8 cellular contexts compared by ENCODE assay signal in the genomic region with DNA sequence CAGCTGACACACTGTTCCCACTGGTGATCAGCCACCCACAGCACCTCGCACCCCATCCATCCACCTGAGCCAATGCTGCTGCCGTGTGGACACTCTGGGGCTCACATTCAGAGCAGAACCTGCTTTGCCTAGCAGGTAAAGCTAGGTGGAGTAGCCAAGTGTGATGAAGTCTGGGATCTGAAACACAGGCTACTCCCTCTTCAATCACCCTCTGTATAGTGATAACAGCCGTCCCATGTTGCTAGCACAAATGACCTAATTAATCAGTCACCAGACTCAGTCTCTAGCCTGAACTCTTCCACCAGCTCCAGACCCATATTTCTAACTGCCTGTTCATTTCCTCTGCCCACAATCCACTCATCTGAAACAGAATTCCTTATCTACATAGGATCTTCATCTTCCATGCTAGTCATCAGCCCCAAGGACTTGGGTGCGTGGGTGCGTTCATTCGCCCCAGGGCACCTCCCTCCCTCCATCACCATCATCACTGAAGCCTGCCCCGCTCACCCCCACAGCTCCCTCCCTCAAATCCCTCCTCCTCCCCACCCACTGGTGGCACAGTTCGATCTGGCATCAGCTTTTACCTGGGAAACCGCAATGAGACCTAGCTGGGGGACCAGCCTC. TPM values are rescaled to one million over a fixed set of nuclear protein-coding genes. Genes with fewer than 3 reads are reported as not detected.
DNase-seq lines count a peak whose midpoint lies in the region; TF ChIP-seq lines count a peak whose summit lies in the region.

No MANE protein-coding gene starts in this region.

- H3K27me3 Mint-ChIP-seq in chondrocyte (ENCODE audit: low read depth) (no peaks in the 10 kb centered on the region), nephron progenitor cell (ENCODE audit: low read depth, poor library complexity) (peaks cover 2% of the 10 kb centered on the region)

- no peak for DNase-seq in GM10266 (ENCODE audit: extremely low spot score)
- DNase-seq in SK-N-DZ (ENCODE audit: low spot score): peak; percentile 19
- no peak for DNase-seq in chondrocyte (ENCODE audit: low spot score)
- no peak for DNase-seq in nephron progenitor cell
- DNase-seq in DMS 273 (lab: John Stamatoyannopoulos, UW; ENCODE audit: unreplicated experiment): no peak
- no peak for DNase-seq in SHP77 treated with DMSO at 0.1 percent for 48 hours (lab: John Stamatoyannopoulos, UW)
- no peak for DNase-seq in GF-D8 (lab: John Stamatoyannopoulos, UW)
- no peak for DNase-seq in ecto neural progenitor cell (ENCODE audit: low spot score)

- TF ChIP-seq CTCF in GM10266 (IDR thresholded peaks at IDR 0.05; ENCODE audit: control insufficient read depth, insufficient read depth, low read depth, missing control alignments): peak; percentile 26
- TF ChIP-seq CTCF in chondrocyte (IDR thresholded peaks at IDR 0.05): no peak
- no peak for TF ChIP-seq CTCF in nephron progenitor cell (IDR thresholded peaks at IDR 0.05)

- no peak overlapping the region for H3K4me3 Mint-ChIP-seq in chondrocyte (ENCODE audit: unreplicated experiment)
- no peak overlapping the region for H3K4me3 Mint-ChIP-seq in nephron progenitor cell

- peak overlapping the region; percentile 65 for H3K27ac Mint-ChIP-seq in chondrocyte (ENCODE audit: unreplicated experiment)
- peak overlapping the region; percentile 75 for H3K27ac Mint-ChIP-seq in nephron progenitor cell

- H3K9me3 Mint-ChIP-seq in chondrocyte (ENCODE audit: low read depth) (no peaks in the 10 kb centered on the region), nephron progenitor cell (peaks cover 10% of the 10 kb centered on the region)

- H3K36me3 Mint-ChIP-seq in chondrocyte (ENCODE audit: low read depth) (no peaks in the 10 kb centered on the region), nephron progenitor cell (ENCODE audit: low read depth) (peaks cover 60% of the 10 kb centered on the region)

- peaks cover 66% of the 10 kb centered on the region for H3K4me1 Mint-ChIP-seq in chondrocyte (ENCODE audit: low read depth)
- peaks cover 85% of the 10 kb centered on the region for H3K4me1 Mint-ChIP-seq in nephron progenitor cell

RNA-seq across cellular contexts. Expression of gene STK24, which starts 19.8 kb away (rescaled TPM):
- 61.7 and 68.1 TPM in 2 replicates for polyA plus RNA-seq in SK-N-DZ (2014; cell fraction: cytosol; rRNA removed)
- polyA plus RNA-seq in SK-N-DZ (2014; cell fraction: nucleus; rRNA removed): 36.7 and 43.0 TPM in 2 replicates
- total RNA-seq in chondrocyte: 98.2 to 105 TPM (median 100 TPM) in 3 replicates
